17 cellular contexts compared by ENCODE assay signal in the genomic region with DNA sequence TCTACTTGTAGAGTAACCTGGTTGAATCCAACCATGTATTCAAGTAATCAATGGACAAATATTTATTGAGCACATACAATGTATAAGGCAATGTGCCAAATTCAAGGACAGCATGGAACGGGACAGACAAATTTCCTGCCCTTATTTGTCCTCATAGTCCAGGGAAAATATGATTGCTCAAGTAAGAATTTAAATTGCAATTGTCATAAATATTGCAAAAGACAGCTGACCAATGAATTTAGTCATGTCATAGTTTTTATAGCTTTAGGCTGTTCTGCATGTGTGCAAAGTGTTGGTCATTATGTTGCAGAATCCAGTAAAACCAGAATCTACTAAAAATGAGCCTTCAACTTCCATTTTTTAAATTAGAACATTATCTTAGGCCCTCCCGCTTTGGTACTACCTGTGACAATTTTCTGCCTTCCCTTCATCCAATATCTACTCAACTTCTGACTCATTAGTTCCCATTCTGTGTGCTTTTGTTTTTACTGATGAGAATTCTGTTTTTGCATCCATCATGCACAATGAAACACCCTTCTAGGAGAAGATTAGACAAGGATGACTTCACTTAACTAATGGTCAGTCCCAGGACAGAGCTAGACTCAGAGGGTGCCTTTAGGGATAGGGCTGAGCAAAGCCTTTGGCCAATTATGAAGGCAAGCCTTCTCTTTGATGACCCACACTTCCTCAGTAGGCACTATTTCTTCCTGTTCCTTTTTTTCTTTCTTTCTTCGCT. TPM values are rescaled to one million over a fixed set of nuclear protein-coding genes. Genes with fewer than 3 reads are reported as not detected.
DNase-seq lines count a peak whose midpoint lies in the region; ATAC-seq and TF ChIP-seq lines count a peak whose summit lies in the region.
"Had no signal": no experiment of that assay in that cellular context is flagged by ENCODE, and none has a peak within 500 bp of the region (broad histone marks: within the 10 kb centered on the region; RNA-seq: fewer than 3 reads in every experiment).

No MANE protein-coding gene starts in this region.

- POLR2A ChIA-PET in IMR-90 (lab: Charles Lee; ENCODE audit: unreplicated experiment) (interaction anchor here (0.6 kb wide), 1 partner anchor 254 kb away, joined by 3 read pairs; no protein-coding TSS in a partner anchor), MCF 10A (lab: Yijun Ruan, JAX) (interaction anchor here (0.7 to 3.9 kb wide), 12 partner anchors 17 to 159 kb away, joined by 3 to 17 read pairs (median 4); a partner anchor contains a TSS)

- peak overlapping the region; percentile 92 for H3K4ac ChIP-seq in IMR-90 (ENCODE audit: low read depth, low read length)

- H2AK5ac ChIP-seq in IMR-90 (ENCODE audit: low read depth, low read length) = peak overlapping the region; percentile 85

- H4K8ac ChIP-seq in IMR-90 (ENCODE audit: low read depth in 2 of 2, low read length in 2 of 2) = peak overlapping the region; percentile 9 to 84; a peak in 3 of 4 replicates

- peak overlapping the region; percentile 58 for H2BK5ac ChIP-seq in IMR-90 (ENCODE audit: low read depth, low read length, poor library complexity, severe bottlenecking)

- peak overlapping the region; percentile 96 for H2BK20ac ChIP-seq in IMR-90 (ENCODE audit: low read depth, low read length)

- no peak; the same call in 1 of the 2 replicates for ATAC-seq in IMR-90 (ENCODE audit: low read depth)

- H3K27me3 Mint-ChIP-seq in MCF 10A (ENCODE audit: insufficient read depth, unreplicated experiment) = no peaks in the 10 kb centered on the region
- H3K27me3 Mint-ChIP-seq in activated CD4-positive, alpha-beta T cell treated with anti-CD3 and anti-CD28 coated beads, Interleukin-2, amount 10 ng/mL, durations not matched to agents 24 days and 14 days = no peaks in the 10 kb centered on the region

- in situ Hi-C loops in IMR-90 (cut with MboI; ENCODE audit: low sequenced_read_pairs) = no loop called here

- H3K56ac ChIP-seq in IMR-90 (ENCODE audit: extremely low read depth, insufficient read depth, low read length) = no peak overlapping the region

- peak overlapping the region; percentile 76 for H2BK15ac ChIP-seq in IMR-90 (ENCODE audit: low read depth, low read length)

- H3K4me1 Mint-ChIP-seq in MCF 10A (ENCODE audit: insufficient read depth, unreplicated experiment) = peaks cover 51% of the 10 kb centered on the region
- no peaks in the 10 kb centered on the region for H3K4me1 Mint-ChIP-seq in activated CD4-positive, alpha-beta T cell treated with anti-CD3 and anti-CD28 coated beads, Interleukin-2, amount 10 ng/mL, durations not matched to agents 24 days and 14 days

- peak overlapping the region; percentile 93; the same call in 1 of the 2 replicates for H4K5ac ChIP-seq in IMR-90 (ENCODE audit: low read depth, low read length)

- peak overlapping the region; percentile 55; the same call in 1 of the 2 replicates for H3K23ac ChIP-seq in IMR-90 (ENCODE audit: low read depth, low read length)

- H3K9me1 ChIP-seq in IMR-90 (ENCODE audit: insufficient read depth, low read length) = peaks cover 4% of the 10 kb centered on the region

- no peaks in the 10 kb centered on the region for H3K36me3 ChIP-seq in IMR-90 (ENCODE audit: control insufficient read depth, insufficient read depth, low read length)
- no peaks in the 10 kb centered on the region for H3K36me3 ChIP-seq in subcutaneous abdominal adipose tissue (ENCODE audit: control insufficient read depth in 5 of 5, insufficient read depth in 5 of 5, low read length in 5 of 5)
- H3K36me3 ChIP-seq in tibial nerve = no peaks in the 10 kb centered on the region
- H3K36me3 ChIP-seq: BLaER1 treated with 17β-estradiol and CSF1 and Interleukin-3, amounts not matched to agents 10 nM and 100 nM; left lung had no signal

- no peak for TF ChIP-seq RAD21 in IMR-90 (IDR thresholded peaks at IDR 0.05; ENCODE audit: low read length)

- BruUV-seq in IMR-90 (replicated peaks; lab: Mats Ljungman, UMichigan) (no TSS peak), MCF 10A (replicated peaks; lab: Mats Ljungman, UMichigan) (no TSS peak)

- TF ChIP-seq EP300 in tibial nerve (IDR thresholded peaks at IDR 0.05) = no peak

- TF ChIP-seq POLR2A in IMR-90 (IDR thresholded peaks at IDR 0.05; ENCODE audit: low read depth, low read length) = no peak
- no peak for TF ChIP-seq POLR2A in tibial nerve (IDR thresholded peaks at IDR 0.05)

- peak overlapping the region; percentile 45 for H3K4me3 Mint-ChIP-seq in MCF 10A (ENCODE audit: unreplicated experiment)
- H3K4me3 Mint-ChIP-seq in activated CD4-positive, alpha-beta T cell treated with anti-CD3 and anti-CD28 coated beads, Interleukin-2, amount 10 ng/mL, durations not matched to agents 24 days and 14 days = no peak overlapping the region
- H3K4me3 Mint-ChIP-seq: endodermal cell had no signal

- no peaks in the 10 kb centered on the region for H3K9me3 Mint-ChIP-seq in MCF 10A (ENCODE audit: unreplicated experiment)
- H3K9me3 Mint-ChIP-seq in activated CD4-positive, alpha-beta T cell treated with anti-CD3 and anti-CD28 coated beads, Interleukin-2, amount 10 ng/mL, durations not matched to agents 24 days and 14 days = no peaks in the 10 kb centered on the region
- H3K9me3 Mint-ChIP-seq: endodermal cell had no signal

- WGBS in IMR-90 (ENCODE audit: extremely low coverage in 2 of 2, insufficient read length in 1 of 2), 2 experiments = 100% methylated on average over 1 of the region's 3 CpGs; no CpG with 5 or more reads in 1 of the 2 experiments
- 58% methylated on average over 3 of the region's 3 CpGs for WGBS in tibial nerve, 2 donors

- no peak overlapping the region for H3K4me2 ChIP-seq in IMR-90 (ENCODE audit: low read depth, low read length)
- H3K4me2 ChIP-seq: BLaER1 treated with 17β-estradiol and CSF1 and Interleukin-3, amounts not matched to agents 10 nM and 100 nM had no signal

- H2AFZ ChIP-seq in IMR-90 (replicated peaks; ENCODE audit: low read length, poor library complexity) = no peak overlapping the region

- H2BK120ac ChIP-seq in IMR-90 (ENCODE audit: low read depth, low read length) = peak overlapping the region; percentile 85

- intact Hi-C loops in IMR-90 (cut with micrococcal nuclease) (loop anchor here (1.0 to 5.0 kb wide), 3 partner anchors 17 to 209 kb away; no protein-coding TSS in a partner anchor), MCF 10A (cut with micrococcal nuclease) (loop anchor here (1.0 to 10.0 kb wide), 2 partner anchors 46 to 193 kb away; a partner anchor contains a TSS)
- intact Hi-C loops in activated CD4-positive, alpha-beta T cell treated with anti-CD3 and anti-CD28 coated beads, Interleukin-2, amount 10 ng/mL, durations not matched to agents 24 days and 14 days (cut with micrococcal nuclease) = no loop called here

- H3K27ac ChIP-seq in IMR-90 (ENCODE audit: insufficient read depth, low read length) (peak overlapping the region; percentile 92; the same call in 1 of the 2 replicates), subcutaneous abdominal adipose tissue (ENCODE audit: low read depth, low read length) (peak overlapping the region; percentile 63), tibial nerve (peak overlapping the region in 2 of 4 donors; percentile 21 to 72)
- H3K27ac ChIP-seq: BLaER1 treated with 17β-estradiol and CSF1 and Interleukin-3, amounts not matched to agents 10 nM and 100 nM; left lung had no signal

- H4K91ac ChIP-seq in IMR-90 (ENCODE audit: insufficient read depth, low read depth, low read length) = peak overlapping the region; percentile 83

- no peaks in the 10 kb centered on the region for H4K20me1 ChIP-seq in IMR-90 (ENCODE audit: insufficient read depth, low read length)
- H4K20me1 ChIP-seq: BLaER1 treated with 17β-estradiol and CSF1 and Interleukin-3, amounts not matched to agents 10 nM and 100 nM had no signal

- H3K14ac ChIP-seq in IMR-90 (replicated peaks; ENCODE audit: low read depth, low read length) = peak overlapping the region; percentile 83

- dilution Hi-C loops in IMR-90 (cut with HindIII; ENCODE audit: low sequenced_read_pairs, unreplicated experiment) = no loop called here

- no peak overlapping the region for H2AK9ac ChIP-seq in IMR-90 (replicated peaks; ENCODE audit: low read depth, low read length, poor library complexity)

- peak overlapping the region; percentile 81 for H3K27ac Mint-ChIP-seq in MCF 10A (ENCODE audit: low read depth, unreplicated experiment)
- no peak overlapping the region for H3K27ac Mint-ChIP-seq in activated CD4-positive, alpha-beta T cell treated with anti-CD3 and anti-CD28 coated beads, Interleukin-2, amount 10 ng/mL, durations not matched to agents 24 days and 14 days
- H3K27ac Mint-ChIP-seq: endodermal cell had no signal

- peak overlapping the region; percentile 93 for H3K18ac ChIP-seq in IMR-90 (ENCODE audit: low read depth, low read length)

- H3K79me1 ChIP-seq in IMR-90 (ENCODE audit: low read depth in 1 of 2, low read length in 2 of 2) = no peaks in the 10 kb centered on the region

- CTCF ChIA-PET in IMR-90 (lab: Yijun Ruan, JAX) (interaction anchor here (0.6 to 1.3 kb wide), 5 partner anchors 18 to 195 kb away, joined by 3 read pairs; no protein-coding TSS in a partner anchor), MCF 10A (lab: Yijun Ruan, JAX) (interaction anchor here (0.6 to 1.9 kb wide), 6 partner anchors 11 to 210 kb away, joined by 3 to 4 read pairs (median 3); no protein-coding TSS in a partner anchor)

- peaks cover 5% of the 10 kb centered on the region for H3K36me3 Mint-ChIP-seq in MCF 10A (ENCODE audit: insufficient read depth, unreplicated experiment)
- H3K36me3 Mint-ChIP-seq in activated CD4-positive, alpha-beta T cell treated with anti-CD3 and anti-CD28 coated beads, Interleukin-2, amount 10 ng/mL, durations not matched to agents 24 days and 14 days (ENCODE audit: low read depth) = no peaks in the 10 kb centered on the region

- H3K9me3 ChIP-seq in IMR-90 (ENCODE audit: control insufficient read depth, insufficient read depth, low read length) (no peaks in the 10 kb centered on the region), subcutaneous abdominal adipose tissue (ENCODE audit: control insufficient read depth in 5 of 5, low read length in 5 of 5) (no peaks in the 10 kb centered on the region), tibial nerve (no peaks in the 10 kb centered on the region)
- H3K9me3 ChIP-seq: BLaER1 treated with 17β-estradiol and CSF1 and Interleukin-3, amounts not matched to agents 10 nM and 100 nM had no signal

- H3K9ac ChIP-seq in IMR-90 (ENCODE audit: low read depth, low read length) (no peak overlapping the region), subcutaneous abdominal adipose tissue (ENCODE audit: low read length in 5 of 5) (no peak overlapping the region)
- H3K9ac ChIP-seq: BLaER1 treated with 17β-estradiol and CSF1 and Interleukin-3, amounts not matched to agents 10 nM and 100 nM had no signal

- H3K27me3 ChIP-seq in IMR-90 (ENCODE audit: control insufficient read depth, insufficient read depth, low read length) (no peaks in the 10 kb centered on the region), subcutaneous abdominal adipose tissue (ENCODE audit: control insufficient read depth in 5 of 5, insufficient read depth in 4 of 5, low read length in 5 of 5) (no peaks in the 10 kb centered on the region), tibial nerve (no peaks in the 10 kb centered on the region)
- H3K27me3 ChIP-seq: BLaER1 treated with 17β-estradiol and CSF1 and Interleukin-3, amounts not matched to agents 10 nM and 100 nM; left lung had no signal

- peak; percentile 23 for DNase-seq in IMR-90
- peak; percentile 63 for DNase-seq in MCF 10A (ENCODE audit: unreplicated experiment)
- DNase-seq in kidney tubule cell (ENCODE audit: low spot score) = peak; percentile 51
- DNase-seq in tibial nerve (ENCODE audit: low spot score in 2 of 2) = no peak
- DNase-seq in HK-2 (ENCODE audit: unreplicated experiment) = no peak
- DNase-seq in activated CD4-positive, alpha-beta T cell treated with anti-CD3 and anti-CD28 coated beads, Interleukin-2, amount 10 ng/mL, durations not matched to agents 24 days and 14 days = no peak
- DNase-seq: activated gamma-delta T cell; DND-41; endodermal cell; KBM-7; NCI-H1694; NCI-H510A; SHP77; stimulated activated CD8-positive, alpha-beta memory T cell treated with anti-CD3 and anti-CD28 coated beads, Interleukin-4, amount 100 ng/mL, for 48 hours had no signal

- H3K4me3 ChIP-seq in IMR-90 (ENCODE audit: insufficient read depth, low read depth, low read length) (no peak overlapping the region), subcutaneous abdominal adipose tissue (ENCODE audit: low read depth in 1 of 5, low read length in 5 of 5) (no peak overlapping the region), tibial nerve (no peak overlapping the region)
- H3K4me3 ChIP-seq: BLaER1 treated with 17β-estradiol and CSF1 and Interleukin-3, amounts not matched to agents 10 nM and 100 nM; left lung had no signal

- H3K4me1 ChIP-seq in IMR-90 (ENCODE audit: control insufficient read depth, insufficient read depth, low read length) (peaks cover 21% of the 10 kb centered on the region), subcutaneous abdominal adipose tissue (ENCODE audit: control insufficient read depth in 5 of 5, insufficient read depth in 5 of 5, low read length in 5 of 5) (peaks cover 0 to 14% (median 5%) of the 10 kb centered on the region in 5 donors), tibial nerve (peaks cover 0 to 29% (median 7%) of the 10 kb centered on the region in 4 donors)
- H3K4me1 ChIP-seq: left lung had no signal

- no peak for TF ChIP-seq CTCF in IMR-90 (conservative IDR thresholded peaks at IDR 0.05; ENCODE audit: low read depth, low read length)
- TF ChIP-seq CTCF in MCF 10A (IDR thresholded peaks at IDR 0.05; ENCODE audit: unreplicated experiment) = no peak
- no peak for TF ChIP-seq CTCF in tibial nerve (IDR thresholded peaks at IDR 0.05)

RNA-seq across cellular contexts. Expression of a gene that starts 45.8 kb away (rescaled TPM):
- total RNA-seq in IMR-90 (2012; rRNA removed) = 5.7 and 7.5 TPM in 2 replicates
- 5.3 and 6.1 TPM in 2 replicates for polyA plus RNA-seq in IMR-90 (2012; rRNA removed)
- polyA plus RNA-seq in IMR-90 (2012; cell fraction: cytosol; rRNA removed) = 4.9 and 7.4 TPM in 2 replicates
- 2.6 and 3.5 TPM in 2 replicates for polyA plus RNA-seq in IMR-90 (2012; cell fraction: nucleus; rRNA removed; ENCODE audit: low replicate concordance)
- 5.0 and 12.5 TPM in 2 replicates for total RNA-seq in MCF 10A (2022)
- total RNA-seq in tibial nerve = 100 to 1,000 TPM; 225 to 528 (median 324) TPM
- total RNA-seq in activated CD4-positive, alpha-beta T cell treated with anti-CD3 and anti-CD28 coated beads, Interleukin-2, amount 10 ng/mL, durations not matched to agents 24 days and 14 days = not detected in 2 replicates
- total RNA-seq: endodermal cell had no signal

Comparison
In these comparisons a context has a peak if more than half of its experiments do, and no peak if none do; other contexts are left out.
1. DNase-seq: peak in IMR-90 (single experiment), MCF 10A (single experiment) and kidney tubule cell (single experiment); none in tibial nerve (0 of 2), HK-2 (single experiment) and activated CD4-positive, alpha-beta T cell treated with anti-CD3 and anti-CD28 coated beads, Interleukin-2, amount 10 ng/mL, durations not matched to agents 24 days and 14 days (single experiment).
2. RNA of a gene that starts 45.8 kb away (total RNA-seq): 225 to 528 TPM in tibial nerve; 5.7 to 7.5 TPM in IMR-90, 5.0 to 12.5 TPM in MCF 10A and not detected in activated CD4-positive, alpha-beta T cell treated with anti-CD3 and anti-CD28 coated beads, Interleukin-2, amount 10 ng/mL, durations not matched to agents 24 days and 14 days; every median in the first group is over 10 times any median in the second.